In genomic region chr17:61279476-61280145, GRCh38 we compare ENCODE assay signal across 12 cellular contexts.
DNase-seq lines count a peak whose midpoint lies in the region; ATAC-seq and TF ChIP-seq lines count a peak whose summit lies in the region.
"Had no signal": no experiment of that assay in that cellular context is flagged by ENCODE, and none has a peak within 500 bp of the region (broad histone marks: within the 10 kb centered on the region; RNA-seq: fewer than 3 reads in every experiment).

No MANE protein-coding gene starts in this region.

- H3K27me3 ChIP-seq in subcutaneous abdominal adipose tissue (ENCODE audit: control insufficient read depth in 5 of 5, insufficient read depth in 4 of 5, low read length in 5 of 5) = no peaks in the 10 kb centered on the region
- H3K27me3 ChIP-seq in prostate gland (replicated peaks; ENCODE audit: insufficient read depth) = no peaks in the 10 kb centered on the region
- H3K27me3 ChIP-seq: brain microvascular endothelial cell had no signal

- H3K27ac Mint-ChIP-seq in activated naive CD8-positive, alpha-beta T cell treated with anti-CD3 and anti-CD28 coated beads, Interleukin-2, amount 10 ng/mL, durations not matched to agents 7 days and 5 days = no peak overlapping the region
- H3K27ac Mint-ChIP-seq in activated naive CD8-positive, alpha-beta T cell treated with anti-CD3 and anti-CD28 coated beads for 36 hours = no peak overlapping the region

- POLR2A ChIA-PET in activated naive CD8-positive, alpha-beta T cell treated with anti-CD3 and anti-CD28 coated beads, Interleukin-2, amount 10 ng/mL, durations not matched to agents 7 days and 5 days (lab: Charles Lee) = no interaction called here

- no peak for DNase-seq in activated naive CD8-positive, alpha-beta T cell treated with anti-CD3 and anti-CD28 coated beads, Interleukin-2, amount 10 ng/mL, durations not matched to agents 7 days and 5 days
- DNase-seq in activated naive CD8-positive, alpha-beta T cell treated with anti-CD3 and anti-CD28 coated beads for 36 hours = no peak
- DNase-seq in NOMO-1 treated with DMSO at 0.1 percent for 48 hours (lab: John Stamatoyannopoulos, UW; ENCODE audit: unreplicated experiment) (peak; percentile 32), foreskin melanocyte (peak; percentile 22), NCI-H187 treated with DMSO at 0.1 percent for 48 hours (lab: John Stamatoyannopoulos, UW) (no peak), prostate gland (ENCODE audit: low spot score) (no peak)
- DNase-seq: brain microvascular endothelial cell, Karpas-422, NCI-H446, sigmoid colon had no signal

- H3K4me3 Mint-ChIP-seq in activated naive CD8-positive, alpha-beta T cell treated with anti-CD3 and anti-CD28 coated beads, Interleukin-2, amount 10 ng/mL, durations not matched to agents 7 days and 5 days = no peak overlapping the region
- no peak overlapping the region for H3K4me3 Mint-ChIP-seq in activated naive CD8-positive, alpha-beta T cell treated with anti-CD3 and anti-CD28 coated beads for 36 hours

- ATAC-seq in activated naive CD8-positive, alpha-beta T cell treated with anti-CD3 and anti-CD28 coated beads, Interleukin-2, amount 10 ng/mL, durations not matched to agents 7 days and 5 days (ENCODE audit: low read depth) = peak; percentile 47
- ATAC-seq in HG03520 (IDR thresholded peaks at IDR 0.05; ENCODE audit: unreplicated experiment) = no peak

- H3K4me3 ChIP-seq in subcutaneous abdominal adipose tissue (ENCODE audit: low read depth in 1 of 5, low read length in 5 of 5) = no peak overlapping the region
- no peak overlapping the region for H3K4me3 ChIP-seq in prostate gland
- H3K4me3 ChIP-seq: sigmoid colon had no signal

- no peak for TF ChIP-seq CTCF in prostate gland (IDR thresholded peaks at IDR 0.05)

- intact Hi-C loops in prostate gland (cut with DNase I) = no loop called here

- H3K27ac ChIP-seq in subcutaneous abdominal adipose tissue (ENCODE audit: low read depth, low read length) (peak overlapping the region; percentile 17), prostate gland (no peak overlapping the region)
- H3K27ac ChIP-seq: brain microvascular endothelial cell had no signal

- peaks cover 19% of the 10 kb centered on the region for H3K4me1 Mint-ChIP-seq in activated naive CD8-positive, alpha-beta T cell treated with anti-CD3 and anti-CD28 coated beads, Interleukin-2, amount 10 ng/mL, durations not matched to agents 7 days and 5 days
- peaks cover 22% of the 10 kb centered on the region for H3K4me1 Mint-ChIP-seq in activated naive CD8-positive, alpha-beta T cell treated with anti-CD3 and anti-CD28 coated beads for 36 hours

- peaks cover 3% of the 10 kb centered on the region for H3K9me3 Mint-ChIP-seq in activated naive CD8-positive, alpha-beta T cell treated with anti-CD3 and anti-CD28 coated beads, Interleukin-2, amount 10 ng/mL, durations not matched to agents 7 days and 5 days
- H3K9me3 Mint-ChIP-seq in activated naive CD8-positive, alpha-beta T cell treated with anti-CD3 and anti-CD28 coated beads for 36 hours = no peaks in the 10 kb centered on the region

- no peak overlapping the region for H3K9ac ChIP-seq in subcutaneous abdominal adipose tissue (ENCODE audit: low read length in 5 of 5)

- peaks cover 7% of the 10 kb centered on the region for H3K36me3 Mint-ChIP-seq in activated naive CD8-positive, alpha-beta T cell treated with anti-CD3 and anti-CD28 coated beads, Interleukin-2, amount 10 ng/mL, durations not matched to agents 7 days and 5 days
- peaks cover 7% of the 10 kb centered on the region for H3K36me3 Mint-ChIP-seq in activated naive CD8-positive, alpha-beta T cell treated with anti-CD3 and anti-CD28 coated beads for 36 hours

- H3K36me3 ChIP-seq in subcutaneous abdominal adipose tissue (ENCODE audit: control insufficient read depth in 5 of 5, insufficient read depth in 5 of 5, low read length in 5 of 5) = no peaks in the 10 kb centered on the region
- H3K36me3 ChIP-seq in prostate gland = no peaks in the 10 kb centered on the region
- H3K36me3 ChIP-seq: brain microvascular endothelial cell, sigmoid colon had no signal

- H3K4me1 ChIP-seq in subcutaneous abdominal adipose tissue (ENCODE audit: control insufficient read depth in 5 of 5, insufficient read depth in 5 of 5, low read length in 5 of 5) = peaks cover 0 to 7% (median 6%) of the 10 kb centered on the region in 5 donors
- no peaks in the 10 kb centered on the region for H3K4me1 ChIP-seq in prostate gland (replicated peaks)
- H3K4me1 ChIP-seq: sigmoid colon had no signal

- no peak for TF ChIP-seq POLR2A in prostate gland (IDR thresholded peaks at IDR 0.05)

- WGBS in prostate gland = 80% methylated on average over 1 of the region's 1 CpG

- H3K27me3 Mint-ChIP-seq in activated naive CD8-positive, alpha-beta T cell treated with anti-CD3 and anti-CD28 coated beads, Interleukin-2, amount 10 ng/mL, durations not matched to agents 7 days and 5 days = no peaks in the 10 kb centered on the region
- H3K27me3 Mint-ChIP-seq in activated naive CD8-positive, alpha-beta T cell treated with anti-CD3 and anti-CD28 coated beads for 36 hours = no peaks in the 10 kb centered on the region

- H3K9me3 ChIP-seq in subcutaneous abdominal adipose tissue (ENCODE audit: control insufficient read depth in 5 of 5, low read length in 5 of 5) (no peaks in the 10 kb centered on the region), prostate gland (no peaks in the 10 kb centered on the region)
- H3K9me3 ChIP-seq: sigmoid colon had no signal

Comparison
In these comparisons a context has a peak if more than half of its experiments do, and no peak if none do; other contexts are left out.
1. DNase-seq: peak in NOMO-1 treated with DMSO at 0.1 percent for 48 hours (single experiment) and foreskin melanocyte (single experiment); none in activated naive CD8-positive, alpha-beta T cell treated with anti-CD3 and anti-CD28 coated beads, Interleukin-2, amount 10 ng/mL, durations not matched to agents 7 days and 5 days (single experiment), activated naive CD8-positive, alpha-beta T cell treated with anti-CD3 and anti-CD28 coated beads for 36 hours (single experiment), NCI-H187 treated with DMSO at 0.1 percent for 48 hours (single experiment) and prostate gland (single experiment).